ENCODE assay signal across 1 cellular context in genomic region chr17:39999067-39999466, GRCh38.
TF ChIP-seq lines count a peak whose summit lies in the region.

No MANE protein-coding gene starts in this region.

TF ChIP-seq in GM23338, 12 proteins besides CTCF, POLR2A, EP300 and RAD21:
- no peak for TF ChIP-seq EZH2phosphoT487 (IDR thresholded peaks at IDR 0.05; ENCODE audit: unreplicated experiment)
- no peak for TF ChIP-seq ZNF114 (CRISPR knock-in tag; IDR thresholded peaks at IDR 0.05)
- TF ChIP-seq ZNF331 (CRISPR knock-in tag; IDR thresholded peaks at IDR 0.05; ENCODE audit: low read depth) = no peak
- no peak for TF ChIP-seq JUNB (IDR thresholded peaks at IDR 0.05; ENCODE audit: unreplicated experiment)
- no peak for TF ChIP-seq ETS1 (IDR thresholded peaks at IDR 0.05)
- no peak for TF ChIP-seq POLR2AphosphoS5 (IDR thresholded peaks at IDR 0.05; ENCODE audit: low read depth)
- no peak for TF ChIP-seq STAT1 (IDR thresholded peaks at IDR 0.05; ENCODE audit: unreplicated experiment)
- TF ChIP-seq CREB1 (CRISPR knock-in tag; IDR thresholded peaks at IDR 0.05; ENCODE audit: low read depth) = no peak
- TF ChIP-seq NANOG (IDR thresholded peaks at IDR 0.05; ENCODE audit: borderline replicate concordance) = no peak
- TF ChIP-seq REST (IDR thresholded peaks at IDR 0.05; ENCODE audit: unreplicated experiment) = no peak
- TF ChIP-seq ZNF462 (CRISPR knock-in tag; IDR thresholded peaks at IDR 0.05) = no peak
- no peak for TF ChIP-seq EZH2 (IDR thresholded peaks at IDR 0.05; ENCODE audit: low read depth, unreplicated experiment)
